ENCODE assay signal across 11 cellular contexts in genomic region chr12:10015450-10015849, GRCh38. TPM values are rescaled to one million over a fixed set of nuclear protein-coding genes. Genes with fewer than 3 reads are reported as not detected.
"Had no signal": no experiment of that assay in that cellular context is flagged by ENCODE, and none has a peak within 500 bp of the region (broad histone marks: within the 10 kb centered on the region; RNA-seq: fewer than 3 reads in every experiment).

No MANE protein-coding gene starts in this region.

- H3K9ac ChIP-seq: GM23248 had no signal

- H3K27ac Mint-ChIP-seq: GM23338, H9, HFFc6 had no signal

- ATAC-seq: GM23338, HCT116 had no signal

- H3K4me2 ChIP-seq: GM23338 had no signal

- H3K4me3 ChIP-seq: GM23248, GM23338, HAP-1 had no signal

- H3K4me3 Mint-ChIP-seq: GM23338, H9, HFFc6 had no signal

- H3K9me3 Mint-ChIP-seq: GM23338, H9, HFFc6 had no signal

- DNase-seq: GM23248, GOT3, H7, H9, HCEC 1CT, HFFc6 had no signal

- H2AFZ ChIP-seq: GM23248, GM23338 had no signal

- H3K27ac ChIP-seq: GM23248 had no signal

- H3K36me3 ChIP-seq: HAP-1 had no signal

- H3K9me3 ChIP-seq: HAP-1 had no signal

RNA-seq across cellular contexts. Expression of gene CLEC12B, which starts 5.0 kb away (rescaled TPM):
- total RNA-seq: GM23248, GM23338, H1, H4, H7, H9 had no signal

RNA-seq across cellular contexts. Expression of gene CLEC9A, which starts 15.0 kb away (rescaled TPM):
- total RNA-seq: GM23248, GM23338, H1, H4, H7, H9, HFFc6 had no signal

RNA-seq across cellular contexts. Expression of gene CLEC1B, which starts 16.5 kb away (rescaled TPM):
- total RNA-seq: GM23248, GM23338, H1, H4, H7, H9, HFFc6 had no signal

RNA-seq across cellular contexts. Expression of gene CLEC12A, which starts 44.2 kb away (rescaled TPM):
- total RNA-seq: GM23248, GM23338, H1, H4, H7, H9, HFFc6 had no signal
